In the genomic region with DNA sequence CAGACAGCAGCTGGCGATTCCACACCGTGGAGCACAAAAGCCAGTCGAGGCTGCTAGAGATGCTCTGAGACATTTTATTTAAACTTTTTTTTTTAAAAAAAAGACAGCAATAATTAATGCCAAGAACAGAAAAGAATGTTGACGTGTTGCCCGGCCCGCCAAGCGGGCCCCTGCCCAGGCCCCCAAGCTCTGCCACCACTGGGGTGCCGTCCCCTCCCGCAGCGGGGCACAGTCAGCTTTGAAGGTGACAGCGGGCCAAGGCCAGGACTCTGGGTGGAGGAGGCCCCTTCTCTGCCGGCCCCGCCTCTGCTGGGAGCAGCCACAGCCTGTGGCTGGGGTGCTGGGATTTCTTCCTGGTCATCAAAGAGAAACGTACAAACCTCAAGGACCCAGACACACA, we compare ENCODE assay signal across 17 cellular contexts. TPM values are rescaled to one million over a fixed set of nuclear protein-coding genes. Genes with fewer than 3 reads are reported as not detected.
DNase-seq lines count a peak whose midpoint lies in the region; ATAC-seq and TF ChIP-seq lines count a peak whose summit lies in the region.
"Had no signal": no experiment of that assay in that cellular context is flagged by ENCODE, and none has a peak within 500 bp of the region (broad histone marks: within the 10 kb centered on the region; RNA-seq: fewer than 3 reads in every experiment).

No MANE protein-coding gene starts in this region.

- in situ Hi-C loops in Panc1 (cut with HindIII; ENCODE audit: low pct_unique_long_range_greater_than_20kb, low sequenced_read_pairs), result no loop called here

- H3K9me3 Mint-ChIP-seq in activated naive CD4-positive, alpha-beta T cell treated with anti-CD3 and anti-CD28 coated beads, Interleukin-2, amount 10 ng/mL, durations not matched to agents 7 days and 5 days, result no peaks in the 10 kb centered on the region
- H3K9me3 Mint-ChIP-seq in chondrocyte (ENCODE audit: low read depth), result no peaks in the 10 kb centered on the region
- H3K9me3 Mint-ChIP-seq: CD8-positive, alpha-beta memory T cell had no signal

- no peaks in the 10 kb centered on the region for H3K27me3 Mint-ChIP-seq in activated naive CD4-positive, alpha-beta T cell treated with anti-CD3 and anti-CD28 coated beads, Interleukin-2, amount 10 ng/mL, durations not matched to agents 7 days and 5 days
- no peaks in the 10 kb centered on the region for H3K27me3 Mint-ChIP-seq in chondrocyte (ENCODE audit: low read depth)
- H3K27me3 Mint-ChIP-seq: B cell had no signal

- H3K36me3 Mint-ChIP-seq in activated naive CD4-positive, alpha-beta T cell treated with anti-CD3 and anti-CD28 coated beads, Interleukin-2, amount 10 ng/mL, durations not matched to agents 7 days and 5 days, result peaks cover 34% of the 10 kb centered on the region
- H3K36me3 Mint-ChIP-seq in chondrocyte (ENCODE audit: low read depth), result peaks cover 6% of the 10 kb centered on the region

- BruUV-seq in Panc1 (replicated peaks; lab: Mats Ljungman, UMichigan), result TSS peak; percentile 80

- CTCF ChIA-PET in activated naive CD4-positive, alpha-beta T cell treated with anti-CD3 and anti-CD28 coated beads, Interleukin-2, amount 10 ng/mL, durations not matched to agents 7 days and 5 days (lab: Charles Lee), result no interaction called here
- CTCF ChIA-PET in Panc1 (lab: Charles Lee), result interaction anchor here (1.0 kb wide), 1 partner anchor 9 kb away, joined by 3 read pairs; no protein-coding TSS in a partner anchor

- H3K4me3 Mint-ChIP-seq in activated naive CD4-positive, alpha-beta T cell treated with anti-CD3 and anti-CD28 coated beads, Interleukin-2, amount 10 ng/mL, durations not matched to agents 7 days and 5 days, result no peak overlapping the region
- no peak overlapping the region for H3K4me3 Mint-ChIP-seq in chondrocyte (ENCODE audit: unreplicated experiment)
- H3K4me3 Mint-ChIP-seq: B cell; CD8-positive, alpha-beta memory T cell had no signal

- no peak overlapping the region for H3K27ac ChIP-seq in Panc1 (ENCODE audit: low read length)
- H3K27ac ChIP-seq in neutrophil, result peak overlapping the region; percentile 100
- H3K27ac ChIP-seq: C4-2B had no signal

- H3K27me3 ChIP-seq in Panc1 (ENCODE audit: control insufficient read depth, insufficient read depth, low read length) (no peaks in the 10 kb centered on the region), neutrophil (no peaks in the 10 kb centered on the region)

- H3K4me3 ChIP-seq in Panc1 (ENCODE audit: low read depth in 2 of 2, low read length in 2 of 2) (no peak overlapping the region), neutrophil (ENCODE audit: low read depth in 1 of 2, low read length in 1 of 2) (no peak overlapping the region)
- H3K4me3 ChIP-seq: HAP-1 had no signal

- no peak for TF ChIP-seq CTCF in Panc1 (IDR thresholded peaks at IDR 0.05)
- TF ChIP-seq CTCF in neutrophil (IDR thresholded peaks at IDR 0.05), result no peak
- no peak for TF ChIP-seq CTCF in chondrocyte (IDR thresholded peaks at IDR 0.05)

- peak overlapping the region; percentile 76 for H3K27ac Mint-ChIP-seq in activated naive CD4-positive, alpha-beta T cell treated with anti-CD3 and anti-CD28 coated beads, Interleukin-2, amount 10 ng/mL, durations not matched to agents 7 days and 5 days
- no peak overlapping the region for H3K27ac Mint-ChIP-seq in chondrocyte (ENCODE audit: unreplicated experiment)
- H3K27ac Mint-ChIP-seq: B cell had no signal

- H3K4me1 ChIP-seq in Panc1 (ENCODE audit: control insufficient read depth, insufficient read depth, low read length), result no peaks in the 10 kb centered on the region
- H3K4me1 ChIP-seq in neutrophil (ENCODE audit: control insufficient read depth in 1 of 2, insufficient read depth in 1 of 2, low read depth in 1 of 2, low read length in 1 of 2), result peaks cover 58 to 64% of the 10 kb centered on the region in 2 experiments
- H3K4me1 ChIP-seq: Caco-2, HAP-1 had no signal

- H3K4me1 Mint-ChIP-seq in activated naive CD4-positive, alpha-beta T cell treated with anti-CD3 and anti-CD28 coated beads, Interleukin-2, amount 10 ng/mL, durations not matched to agents 7 days and 5 days, result peaks cover 73% of the 10 kb centered on the region
- peaks cover 6% of the 10 kb centered on the region for H3K4me1 Mint-ChIP-seq in chondrocyte (ENCODE audit: low read depth)

- intact Hi-C loops in Panc1 (cut with micrococcal nuclease; ENCODE audit: unreplicated experiment), result no loop called here

- POLR2A ChIA-PET in Panc1 (lab: Charles Lee), result no interaction called here

- no peaks in the 10 kb centered on the region for H3K36me3 ChIP-seq in Panc1 (ENCODE audit: control insufficient read depth, insufficient read depth, low read length)
- peaks cover 69% of the 10 kb centered on the region for H3K36me3 ChIP-seq in neutrophil

- no peak for DNase-seq in activated naive CD4-positive, alpha-beta T cell treated with anti-CD3 and anti-CD28 coated beads, Interleukin-2, amount 10 ng/mL, durations not matched to agents 7 days and 5 days
- DNase-seq in activated naive CD4-positive, alpha-beta T cell treated with Interleukin-2 at 50 U/mL for 16 hours, result no peak
- no peak for DNase-seq in Panc1 (ENCODE audit: low read depth, low spot score)
- DNase-seq in chondrocyte (ENCODE audit: low spot score), result no peak
- no peak for DNase-seq in RKO (ENCODE audit: low spot score)
- DNase-seq: ACHN; Caco-2; CD8-positive, alpha-beta memory T cell; DND-41; GDM1; GOT3 had no signal

- ATAC-seq in Panc1 (no peak), HG02763 (IDR thresholded peaks at IDR 0.05; ENCODE audit: unreplicated experiment) (no peak)

- H3K9me3 ChIP-seq in Panc1 (ENCODE audit: control insufficient read depth, insufficient read depth, low read depth, low read length) (no peaks in the 10 kb centered on the region), neutrophil (no peaks in the 10 kb centered on the region)
- H3K9me3 ChIP-seq: Caco-2, HAP-1 had no signal

RNA-seq across cellular contexts. Expression of a gene that starts 9.8 kb away (rescaled TPM):
- total RNA-seq in Panc1 (2021; ENCODE audit: unreplicated experiment) (19.8 TPM), chondrocyte (12.8 to 15.5 TPM (median 14.3 TPM) in 3 replicates)
- 23.4 TPM for polyA plus RNA-seq in Panc1 (2012; ENCODE audit: insufficient read length)

RNA-seq across cellular contexts. Expression of a gene that starts 9.9 kb away (rescaled TPM):
- total RNA-seq in Panc1 (2021; ENCODE audit: unreplicated experiment) (24.8 TPM), chondrocyte (20.7 to 37.1 TPM (median 24.1 TPM) in 3 replicates)
- polyA plus RNA-seq in Panc1 (2012; ENCODE audit: insufficient read length), result 31.7 TPM

RNA-seq across cellular contexts. Expression of a gene that starts 10.1 kb away (rescaled TPM):
- not detected for total RNA-seq in Panc1 (2021; ENCODE audit: unreplicated experiment)
- 0.40 TPM for polyA plus RNA-seq in Panc1 (2012; ENCODE audit: insufficient read length)
- total RNA-seq in chondrocyte, result not detected in 3 replicates
- total RNA-seq: A172 had no signal

RNA-seq across cellular contexts. Expression of a gene that starts 33.5 kb away (rescaled TPM):
- 96.8 TPM for total RNA-seq in Panc1 (2021; ENCODE audit: unreplicated experiment)
- 84.8 TPM for polyA plus RNA-seq in Panc1 (2012; ENCODE audit: insufficient read length)
- total RNA-seq in chondrocyte, result 38.3 to 40.0 TPM (median 38.8 TPM) in 3 replicates

RNA-seq across cellular contexts. Expression of a gene that starts 45.6 kb away (rescaled TPM):
- 233 TPM for total RNA-seq in Panc1 (2021; ENCODE audit: unreplicated experiment)
- 404 TPM for polyA plus RNA-seq in Panc1 (2012; ENCODE audit: insufficient read length)
- total RNA-seq in chondrocyte, result 13.4 to 55.1 TPM (median 51.7 TPM) in 3 replicates
